In genomic region chr6:82589509-82590206, GRCh38 we compare ENCODE assay signal across 8 cellular contexts.
DNase-seq lines count a peak whose midpoint lies in the region; ATAC-seq and TF ChIP-seq lines count a peak whose summit lies in the region.

No MANE protein-coding gene starts in this region.

- no peak for TF ChIP-seq POLR2A in uterus (IDR thresholded peaks at IDR 0.05)

- intact Hi-C loops in uterus (cut with DNase I; ENCODE audit: low total_unique reads): no loop called here

- no peaks in the 10 kb centered on the region for H3K4me1 ChIP-seq in uterus

- H3K4me1 Mint-ChIP-seq in stimulated activated naive CD8-positive, alpha-beta T cell treated with anti-CD3 and anti-CD28 coated beads, Interleukin-15, amount 100 ng/mL, for 72 hours: no peaks in the 10 kb centered on the region

- no peak overlapping the region for H3K4me3 Mint-ChIP-seq in stimulated activated naive CD8-positive, alpha-beta T cell treated with anti-CD3 and anti-CD28 coated beads, Interleukin-15, amount 100 ng/mL, for 72 hours

- TF ChIP-seq CTCF in epithelial cell of esophagus (IDR thresholded peaks at IDR 0.05; ENCODE audit: insufficient read depth, low read depth, low read length, missing control alignments) (peak; percentile 32), uterus (IDR thresholded peaks at IDR 0.05) (no peak)

- H3K9me3 Mint-ChIP-seq in stimulated activated naive CD8-positive, alpha-beta T cell treated with anti-CD3 and anti-CD28 coated beads, Interleukin-15, amount 100 ng/mL, for 72 hours: no peaks in the 10 kb centered on the region

- H3K4me3 ChIP-seq in epithelial cell of esophagus (ENCODE audit: low read length) (no peak overlapping the region), uterus (no peak overlapping the region)

- no peak for DNase-seq in stimulated activated naive CD8-positive, alpha-beta T cell treated with anti-CD3 and anti-CD28 coated beads, Interleukin-15, Interleukin-2, amounts not matched to agents 100 U/mL and 50 U/mL, for 24 hours
- no peak for DNase-seq in stimulated activated naive CD8-positive, alpha-beta T cell treated with anti-CD3 and anti-CD28 coated beads, Interleukin-15, amount 100 ng/mL, for 72 hours
- DNase-seq in NCI-H345 (lab: John Stamatoyannopoulos, UW) (peak; percentile 68), epithelial cell of esophagus (ENCODE audit: low read depth) (peak; percentile 67), uterus (no peak), GM19238 (ENCODE audit: insufficient read length, low spot score) (no peak)

- H3K36me3 ChIP-seq in uterus: no peaks in the 10 kb centered on the region

- no peak overlapping the region for H3K27ac Mint-ChIP-seq in stimulated activated naive CD8-positive, alpha-beta T cell treated with anti-CD3 and anti-CD28 coated beads, Interleukin-15, amount 100 ng/mL, for 72 hours

- no peaks in the 10 kb centered on the region for H3K9me3 ChIP-seq in uterus

- H3K27me3 ChIP-seq in uterus: no peaks in the 10 kb centered on the region

- ATAC-seq in stimulated activated naive CD8-positive, alpha-beta T cell treated with anti-CD3 and anti-CD28 coated beads, Interleukin-15, Interleukin-2, amounts not matched to agents 100 U/mL and 50 U/mL, for 24 hours: peak; percentile 52
- no peak for ATAC-seq in stimulated activated naive CD8-positive, alpha-beta T cell treated with anti-CD3 and anti-CD28 coated beads, Interleukin-15, amount 100 ng/mL, for 72 hours
- ATAC-seq in HG02852 (IDR thresholded peaks at IDR 0.05; ENCODE audit: unreplicated experiment) (peak; percentile 66), GM21367 (IDR thresholded peaks at IDR 0.05; ENCODE audit: unreplicated experiment) (no peak)

- no peaks in the 10 kb centered on the region for H3K27me3 Mint-ChIP-seq in stimulated activated naive CD8-positive, alpha-beta T cell treated with anti-CD3 and anti-CD28 coated beads, Interleukin-15, amount 100 ng/mL, for 72 hours

- no peak overlapping the region for H3K27ac ChIP-seq in uterus

Comparison
In these comparisons a context has a peak if more than half of its experiments do, and no peak if none do; other contexts are left out.
1. ATAC-seq: peak in stimulated activated naive CD8-positive, alpha-beta T cell treated with anti-CD3 and anti-CD28 coated beads, Interleukin-15, Interleukin-2, amounts not matched to agents 100 U/mL and 50 U/mL, for 24 hours (single experiment) and HG02852 (single experiment); none in stimulated activated naive CD8-positive, alpha-beta T cell treated with anti-CD3 and anti-CD28 coated beads, Interleukin-15, amount 100 ng/mL, for 72 hours (single experiment) and GM21367 (single experiment).
2. DNase-seq: peak in NCI-H345 (single experiment) and epithelial cell of esophagus (single experiment); none in stimulated activated naive CD8-positive, alpha-beta T cell treated with anti-CD3 and anti-CD28 coated beads, Interleukin-15, Interleukin-2, amounts not matched to agents 100 U/mL and 50 U/mL, for 24 hours (single experiment), stimulated activated naive CD8-positive, alpha-beta T cell treated with anti-CD3 and anti-CD28 coated beads, Interleukin-15, amount 100 ng/mL, for 72 hours (0 of 2), uterus (0 of 2) and GM19238 (single experiment).